Comparison of ENCODE assay signal across 18 cellular contexts in genomic region chr16:84194018-84194417, GRCh38. TPM values are rescaled to one million over a fixed set of nuclear protein-coding genes. Genes with fewer than 3 reads are reported as not detected.
A peak's percentile ranks its signal among the peaks of the same experiment; 100 is the strongest.
DNase-seq lines count a peak whose midpoint lies in the region; ATAC-seq, FAIRE-seq and TF ChIP-seq lines count a peak whose summit lies in the region.
"Had no signal": no experiment of that assay in that cellular context is flagged by ENCODE, and none has a peak within 500 bp of the region (broad histone marks: within the 10 kb centered on the region; RNA-seq: fewer than 3 reads in every experiment).

No MANE protein-coding gene starts in this region.

- RAD21 ChIA-PET in GM12878 (lab: Charles Lee; ENCODE audit: unreplicated experiment), result no interaction called here

- no peaks in the 10 kb centered on the region for H3K36me3 ChIP-seq in HUES6 (ENCODE audit: control insufficient read depth, insufficient read depth, low read length)
- no peaks in the 10 kb centered on the region for H3K36me3 ChIP-seq in GM12878 (ENCODE audit: control insufficient read depth in 2 of 2, insufficient read depth in 2 of 2, low read length in 1 of 2)
- H3K36me3 ChIP-seq: colonic mucosa, pancreas had no signal

- no peaks in the 10 kb centered on the region for H3K27me3 ChIP-seq in HUES6 (ENCODE audit: control insufficient read depth, insufficient read depth, low read length)
- H3K27me3 ChIP-seq in GM12878 (replicated peaks in 1 of 2; ENCODE audit: control insufficient read depth in 2 of 2, insufficient read depth in 2 of 2, low read length in 1 of 2), result no peaks in the 10 kb centered on the region
- H3K27me3 ChIP-seq: colonic mucosa, pancreas, testis had no signal

- no TSS peak for BruUV-seq in GM12878 (replicated peaks; lab: Mats Ljungman, UMichigan)

- no peaks in the 10 kb centered on the region for H3K27me3 Mint-ChIP-seq in activated T-cell treated with anti-CD3 and anti-CD28 coated beads, Interleukin-2, amount 50 U/mL, for 4 hours (ENCODE audit: low read depth)
- H3K27me3 Mint-ChIP-seq in stimulated activated naive B cell treated with anti-CD40 and anti-IgM and Interleukin-4, amounts not matched to agents 10 μg/mL and 1 μg/mL and 100 μg/mL, for 72 hours, result peaks cover 0 to 10% of the 10 kb centered on the region in 2 donors

- in situ Hi-C loops in GM12878 (cut with MboI), result no loop called here

- no peaks in the 10 kb centered on the region for H3K79me2 ChIP-seq in GM12878 (ENCODE audit: control insufficient read depth, insufficient read depth, low read length)

- H3K4me2 ChIP-seq in GM12878 (ENCODE audit: control insufficient read depth, insufficient read depth), result no peak overlapping the region

- H3K27ac Mint-ChIP-seq in stimulated activated naive B cell treated with anti-CD40 and anti-IgM and Interleukin-4, amounts not matched to agents 10 μg/mL and 1 μg/mL and 100 μg/mL, for 72 hours, result peak overlapping the region; percentile 69

- 82% methylated on average over 11 of the region's 11 CpGs for WGBS in GM12878 (ENCODE audit: insufficient coverage, insufficient replicate concordance, low lambda C conversion rate, missing lambda C conversion rate)

- no peak overlapping the region for H3K27ac ChIP-seq in HUES6 (ENCODE audit: low read depth, low read length)
- H3K27ac ChIP-seq in GM12878 (ENCODE audit: control insufficient read depth, insufficient read depth), result no peak overlapping the region
- H3K27ac ChIP-seq: colonic mucosa, pancreas, testis had no signal

- no peak for TF ChIP-seq POLR2A in GM12878 (IDR thresholded peaks at IDR 0.05; ENCODE audit: low read depth, low read length)

- no peaks in the 10 kb centered on the region for H3K9me3 Mint-ChIP-seq in activated T-cell treated with anti-CD3 and anti-CD28 coated beads, Interleukin-2, amount 50 U/mL, for 4 hours
- H3K9me3 Mint-ChIP-seq in stimulated activated naive B cell treated with anti-CD40 and anti-IgM and Interleukin-4, amounts not matched to agents 10 μg/mL and 1 μg/mL and 100 μg/mL, for 72 hours, result no peaks in the 10 kb centered on the region

- H3K9me3 ChIP-seq in HUES6 (ENCODE audit: control insufficient read depth, insufficient read depth, low read depth, low read length) (no peaks in the 10 kb centered on the region), GM12878 (replicated peaks; ENCODE audit: control insufficient read depth, insufficient read depth, low read length) (no peaks in the 10 kb centered on the region)
- H3K9me3 ChIP-seq: colonic mucosa, mucosa of descending colon, pancreas, testis had no signal

- no peak overlapping the region for H3K4me3 ChIP-seq in HUES6 (ENCODE audit: low read depth, low read length)
- no peak overlapping the region for H3K4me3 ChIP-seq in GM12878
- H3K4me3 ChIP-seq: colonic mucosa, mucosa of descending colon, pancreas, testis had no signal

- intact Hi-C loops in GM12878 (cut with micrococcal nuclease; ENCODE audit: unreplicated experiment), result no loop called here

- H2AFZ ChIP-seq in GM12878 (ENCODE audit: control insufficient read depth, low read depth, low read length), result no peak overlapping the region

- no peaks in the 10 kb centered on the region for H3K36me3 Mint-ChIP-seq in activated T-cell treated with anti-CD3 and anti-CD28 coated beads, Interleukin-2, amount 50 U/mL, for 4 hours (ENCODE audit: insufficient read depth)
- H3K36me3 Mint-ChIP-seq in stimulated activated naive B cell treated with anti-CD40 and anti-IgM and Interleukin-4, amounts not matched to agents 10 μg/mL and 1 μg/mL and 100 μg/mL, for 72 hours, result no peaks in the 10 kb centered on the region

- TF ChIP-seq CTCF in GM12878 (IDR thresholded peaks at IDR 0.05 in 2 of 3, conservative IDR thresholded peaks at IDR 0.05 in 1 of 3; ENCODE audit: control insufficient read depth in 2 of 3, extremely low read depth in 1 of 3, insufficient read depth in 1 of 3, low read depth in 3 of 3, low read length in 3 of 3), result no peak

- H4K20me1 ChIP-seq in GM12878 (ENCODE audit: control insufficient read depth, insufficient read depth), result no peaks in the 10 kb centered on the region

- no peak for TF ChIP-seq RAD21 in GM12878 (IDR thresholded peaks at IDR 0.05; ENCODE audit: insufficient read depth, low read depth, low read length)

- no peak for DNase-seq in activated T-cell treated with anti-CD3 and anti-CD28 coated beads, Interleukin-2, amount 50 U/mL, for 4 hours
- no peak for DNase-seq in activated T-cell treated with anti-CD3 and anti-CD28 coated beads for 4 hours
- no peak for DNase-seq in GM12878 (ENCODE audit: low read depth, low spot score)
- DNase-seq in stimulated activated naive B cell treated with anti-CD40 and anti-IgM and Interleukin-4, amounts not matched to agents 10 μg/mL and 1 μg/mL and 100 μg/mL, for 72 hours, result no peak
- no peak for DNase-seq in DMS114 treated with DMSO at 0.1 percent for 48 hours (lab: John Stamatoyannopoulos, UW; ENCODE audit: unreplicated experiment)
- no peak for DNase-seq in AG20443 (ENCODE audit: low spot score)
- DNase-seq: colonic mucosa, DMS 273 treated with DMSO at 0.1 percent for 48 hours, GOT3, KBM-7, NCI-H2029 treated with DMSO at 0.1 percent for 48 hours, pancreas, testis had no signal

- peak; percentile 15 to 49 for ATAC-seq in activated T-cell treated with anti-CD3 and anti-CD28 coated beads, Interleukin-2, amount 50 U/mL, for 4 hours
- ATAC-seq in GM12878 (no peak), GM18520 (IDR thresholded peaks at IDR 0.05; ENCODE audit: unreplicated experiment) (no peak)
- peak; percentile 35 to 45 for ATAC-seq in stimulated activated naive B cell treated with anti-CD40 and anti-IgM and Interleukin-4, amounts not matched to agents 10 μg/mL and 1 μg/mL and 100 μg/mL, for 72 hours (replicated peaks)
- ATAC-seq: pancreas had no signal

- CTCF ChIA-PET in GM12878 (lab: Yijun Ruan, JAX), result no interaction called here

- no peak for FAIRE-seq in GM12878 (lab: Jason Lieb, UNC)
- FAIRE-seq: pancreas had no signal

- H3K4me1 Mint-ChIP-seq in activated T-cell treated with anti-CD3 and anti-CD28 coated beads, Interleukin-2, amount 50 U/mL, for 4 hours (ENCODE audit: low read depth), result peaks cover 16% of the 10 kb centered on the region
- peaks cover 9 to 18% of the 10 kb centered on the region in 2 donors for H3K4me1 Mint-ChIP-seq in stimulated activated naive B cell treated with anti-CD40 and anti-IgM and Interleukin-4, amounts not matched to agents 10 μg/mL and 1 μg/mL and 100 μg/mL, for 72 hours

- SMC1A ChIA-PET in GM12878 (lab: Charles Lee; ENCODE audit: uncharacterized antibody, unreplicated experiment), result no interaction called here

- H3K9ac ChIP-seq in HUES6 (ENCODE audit: low read length) (peak overlapping the region; percentile 20), GM12878 (ENCODE audit: control insufficient read depth, insufficient read depth, low read length) (no peak overlapping the region)

- peak overlapping the region; percentile 59 for H3K4me3 Mint-ChIP-seq in activated T-cell treated with anti-CD3 and anti-CD28 coated beads, Interleukin-2, amount 50 U/mL, for 4 hours
- peak overlapping the region; percentile 54 to 81 for H3K4me3 Mint-ChIP-seq in stimulated activated naive B cell treated with anti-CD40 and anti-IgM and Interleukin-4, amounts not matched to agents 10 μg/mL and 1 μg/mL and 100 μg/mL, for 72 hours

- TF ChIP-seq EP300 in GM12878 (IDR thresholded peaks at IDR 0.05; ENCODE audit: borderline replicate concordance in 1 of 2, control insufficient read depth in 1 of 2, low read depth in 2 of 2, low read length in 2 of 2), result no peak

- H3K4me1 ChIP-seq in HUES6 (ENCODE audit: control insufficient read depth, insufficient read depth, low read length), result peaks cover 8% of the 10 kb centered on the region; the same call in 1 of the 2 replicates
- no peaks in the 10 kb centered on the region for H3K4me1 ChIP-seq in GM12878 (ENCODE audit: control insufficient read depth, insufficient read depth, low read length)
- H3K4me1 ChIP-seq: colonic mucosa, pancreas, testis had no signal

- POLR2A ChIA-PET in GM12878 (lab: Charles Lee), result no interaction called here

RNA-seq across cellular contexts. Expression of gene ADAD2, which starts 3.1 kb away (rescaled TPM):
- under 1 TPM in 2 of 3 donors, not detected in 1; 0.10 to 0.11 TPM for total RNA-seq in activated T-cell treated with anti-CD3 and anti-CD28 coated beads, Interleukin-2, amount 50 U/mL, for 4 hours
- not detected in 2 replicates for total RNA-seq in GM12878 (2013; cell fraction: nucleolus; rRNA removed)
- total RNA-seq in GM12878 (2014; rRNA removed) (0.16 TPM in 1 of 2 replicates, not detected in the other), GM12878 (2014; rRNA removed; fragmentation: Illumina TruSeq; extraction: Trizol) (not detected in 2 replicates), GM12878 (2021) (0.44 TPM in 1 of 2 replicates, not detected in the other)
- polyA plus RNA-seq in GM12878 (2011; ENCODE audit: low read depth), result not detected
- polyA plus RNA-seq in GM12878 (2011; rRNA removed) (not detected in 2 replicates), GM12878 (2014; fragmentation: Illumina TruSeq; extraction: Trizol) (not detected in 2 replicates), GM12878 (2014; fragmentation: Nextera tagmentation; extraction: Ambion mirVana) (not detected), GM12878 (2014; rRNA removed) (0.44 and 0.68 TPM in 2 replicates), GM12878 (2016; fragmentation: Nextera tagmentation; extraction: Ambion mirVana) (under 1 TPM in 1 of 2 experiments, not detected in 1; 0.51 TPM)
- not detected in 2 replicates for polyA plus RNA-seq in GM12878 (2011; cell fraction: cytosol; rRNA removed)
- polyA plus RNA-seq in GM12878 (2011; cell fraction: nucleus; rRNA removed), result not detected in 2 replicates
- 0.26 and 0.29 TPM in 2 replicates for polyA plus RNA-seq in GM12878 (2012)
- not detected in 2 replicates for polyA minus RNA-seq in GM12878 (2011; rRNA and poly(A)+ RNA removed)
- not detected in 2 replicates for polyA minus RNA-seq in GM12878 (2011; cell fraction: cytosol; rRNA and poly(A)+ RNA removed)
- not detected in 2 replicates for polyA minus RNA-seq in GM12878 (2011; cell fraction: nucleus; rRNA and poly(A)+ RNA removed)
- total RNA-seq: colonic mucosa; fibroblast of villous mesenchyme; T-helper 2 cell treated with Interferon-gamma antibody and Interleukin-4, amounts not matched to agents 100 ng/mL and 5 ng/mL, for 36 hours had no signal

RNA-seq across cellular contexts. Expression of gene TAF1C, which starts 7.2 kb away (rescaled TPM):
- 10 to 100 TPM; 71.6 to 78.6 (median 74.4) TPM for total RNA-seq in activated T-cell treated with anti-CD3 and anti-CD28 coated beads, Interleukin-2, amount 50 U/mL, for 4 hours
- 90.0 and 102 TPM in 2 replicates for total RNA-seq in GM12878 (2013; cell fraction: nucleolus; rRNA removed)
- total RNA-seq in GM12878 (2014; rRNA removed) (16.5 and 19.7 TPM in 2 replicates), GM12878 (2014; rRNA removed; fragmentation: Illumina TruSeq; extraction: Trizol) (7.2 and 8.9 TPM in 2 replicates), GM12878 (2021) (32.6 and 33.0 TPM in 2 replicates)
- 13.6 TPM for polyA plus RNA-seq in GM12878 (2011; ENCODE audit: low read depth)
- polyA plus RNA-seq in GM12878 (2011; rRNA removed) (5.5 and 8.0 TPM in 2 replicates), GM12878 (2014; fragmentation: Illumina TruSeq; extraction: Trizol) (3.8 and 11.2 TPM in 2 replicates), GM12878 (2014; fragmentation: Nextera tagmentation; extraction: Ambion mirVana) (1 to 10 TPM in 1 of 2 experiments, under 1 TPM in 1; 0.98 to 2.0 TPM), GM12878 (2014; rRNA removed) (35.1 and 40.1 TPM in 2 replicates), GM12878 (2016; fragmentation: Nextera tagmentation; extraction: Ambion mirVana) (10 to 100 TPM; 21.7 to 24.9 TPM)
- 11.9 and 17.1 TPM in 2 replicates for polyA plus RNA-seq in GM12878 (2011; cell fraction: cytosol; rRNA removed)
- polyA plus RNA-seq in GM12878 (2011; cell fraction: nucleus; rRNA removed), result 220 and 244 TPM in 2 replicates
- 29.0 and 39.8 TPM in 2 replicates for polyA plus RNA-seq in GM12878 (2012)
- 13.8 and 24.8 TPM in 2 replicates for polyA minus RNA-seq in GM12878 (2011; rRNA and poly(A)+ RNA removed)
- 7.2 and 10.9 TPM in 2 replicates for polyA minus RNA-seq in GM12878 (2011; cell fraction: cytosol; rRNA and poly(A)+ RNA removed)
- polyA minus RNA-seq in GM12878 (2011; cell fraction: nucleus; rRNA and poly(A)+ RNA removed), result 43.4 and 72.1 TPM in 2 replicates

RNA-seq across cellular contexts. Expression of gene KCNG4, which starts 45.8 kb away (rescaled TPM):
- total RNA-seq in activated T-cell treated with anti-CD3 and anti-CD28 coated beads, Interleukin-2, amount 50 U/mL, for 4 hours, result not detected
- total RNA-seq in GM12878 (2013; cell fraction: nucleolus; rRNA removed), result not detected in 2 replicates
- total RNA-seq in GM12878 (2014; rRNA removed) (not detected in 2 replicates), GM12878 (2014; rRNA removed; fragmentation: Illumina TruSeq; extraction: Trizol) (not detected in 2 replicates), GM12878 (2021) (not detected in 2 replicates)
- not detected for polyA plus RNA-seq in GM12878 (2011; ENCODE audit: low read depth)
- polyA plus RNA-seq in GM12878 (2011; rRNA removed) (not detected in 2 replicates), GM12878 (2014; fragmentation: Illumina TruSeq; extraction: Trizol) (not detected in 2 replicates), GM12878 (2014; fragmentation: Nextera tagmentation; extraction: Ambion mirVana) (not detected), GM12878 (2014; rRNA removed) (not detected in 2 replicates), GM12878 (2016; fragmentation: Nextera tagmentation; extraction: Ambion mirVana) (not detected)
- polyA plus RNA-seq in GM12878 (2011; cell fraction: cytosol; rRNA removed), result not detected in 2 replicates
- polyA plus RNA-seq in GM12878 (2011; cell fraction: nucleus; rRNA removed), result not detected in 2 replicates
- polyA plus RNA-seq in GM12878 (2012), result not detected in 2 replicates
- not detected in 2 replicates for polyA minus RNA-seq in GM12878 (2011; rRNA and poly(A)+ RNA removed)
- not detected in 2 replicates for polyA minus RNA-seq in GM12878 (2011; cell fraction: cytosol; rRNA and poly(A)+ RNA removed)
- polyA minus RNA-seq in GM12878 (2011; cell fraction: nucleus; rRNA and poly(A)+ RNA removed), result not detected in 2 replicates
- total RNA-seq: colonic mucosa; fibroblast of villous mesenchyme; mucosa of descending colon; pancreas; T-helper 2 cell treated with Interferon-gamma antibody and Interleukin-4, amounts not matched to agents 100 ng/mL and 5 ng/mL, for 36 hours had no signal

RNA-seq across cellular contexts. Expression of gene DNAAF1, which starts 48.9 kb away (rescaled TPM):
- total RNA-seq in activated T-cell treated with anti-CD3 and anti-CD28 coated beads, Interleukin-2, amount 50 U/mL, for 4 hours, result not detected
- not detected in 2 replicates for total RNA-seq in GM12878 (2013; cell fraction: nucleolus; rRNA removed)
- total RNA-seq in GM12878 (2014; rRNA removed) (not detected in 2 replicates), GM12878 (2014; rRNA removed; fragmentation: Illumina TruSeq; extraction: Trizol) (not detected in 2 replicates), GM12878 (2021) (not detected in 2 replicates)
- not detected for polyA plus RNA-seq in GM12878 (2011; ENCODE audit: low read depth)
- polyA plus RNA-seq in GM12878 (2011; rRNA removed) (not detected in 2 replicates), GM12878 (2014; fragmentation: Illumina TruSeq; extraction: Trizol) (0.04 TPM in 1 of 2 replicates, not detected in the other), GM12878 (2014; fragmentation: Nextera tagmentation; extraction: Ambion mirVana) (under 1 TPM; 0.02 to 0.11 TPM), GM12878 (2014; rRNA removed) (not detected in 2 replicates), GM12878 (2016; fragmentation: Nextera tagmentation; extraction: Ambion mirVana) (under 1 TPM in 1 of 2 experiments, not detected in 1; 0.76 TPM)
- not detected in 2 replicates for polyA plus RNA-seq in GM12878 (2011; cell fraction: cytosol; rRNA removed)
- not detected in 2 replicates for polyA plus RNA-seq in GM12878 (2011; cell fraction: nucleus; rRNA removed)
- polyA plus RNA-seq in GM12878 (2012), result 0.30 and 1.2 TPM in 2 replicates
- not detected in 2 replicates for polyA minus RNA-seq in GM12878 (2011; rRNA and poly(A)+ RNA removed)
- not detected in 2 replicates for polyA minus RNA-seq in GM12878 (2011; cell fraction: cytosol; rRNA and poly(A)+ RNA removed)
- polyA minus RNA-seq in GM12878 (2011; cell fraction: nucleus; rRNA and poly(A)+ RNA removed), result not detected in 2 replicates
- total RNA-seq: fibroblast of villous mesenchyme; T-helper 2 cell treated with Interferon-gamma antibody and Interleukin-4, amounts not matched to agents 100 ng/mL and 5 ng/mL, for 36 hours had no signal

RNA-seq across cellular contexts. Expression of gene HSDL1, which starts 49.0 kb away (rescaled TPM):
- 10 to 100 TPM; 13.7 to 15.6 (median 14.4) TPM for total RNA-seq in activated T-cell treated with anti-CD3 and anti-CD28 coated beads, Interleukin-2, amount 50 U/mL, for 4 hours
- total RNA-seq in GM12878 (2013; cell fraction: nucleolus; rRNA removed), result 15.6 and 18.8 TPM in 2 replicates
- total RNA-seq in GM12878 (2014; rRNA removed) (5.5 and 7.8 TPM in 2 replicates), GM12878 (2014; rRNA removed; fragmentation: Illumina TruSeq; extraction: Trizol) (5.5 and 5.6 TPM in 2 replicates), GM12878 (2021) (5.5 and 6.8 TPM in 2 replicates)
- 4.1 TPM for polyA plus RNA-seq in GM12878 (2011; ENCODE audit: low read depth)
- polyA plus RNA-seq in GM12878 (2011; rRNA removed) (13.4 and 17.4 TPM in 2 replicates), GM12878 (2014; fragmentation: Illumina TruSeq; extraction: Trizol) (7.0 and 10.6 TPM in 2 replicates), GM12878 (2014; fragmentation: Nextera tagmentation; extraction: Ambion mirVana) (1 to 10 TPM; 2.0 to 3.6 TPM), GM12878 (2014; rRNA removed) (5.6 and 7.5 TPM in 2 replicates), GM12878 (2016; fragmentation: Nextera tagmentation; extraction: Ambion mirVana) (1 to 10 TPM; 4.4 to 5.7 TPM)
- polyA plus RNA-seq in GM12878 (2011; cell fraction: cytosol; rRNA removed), result 5.6 and 8.1 TPM in 2 replicates
- polyA plus RNA-seq in GM12878 (2011; cell fraction: nucleus; rRNA removed), result 13.9 and 17.2 TPM in 2 replicates
- 6.3 and 7.9 TPM in 2 replicates for polyA plus RNA-seq in GM12878 (2012)
- 8.8 and 12.1 TPM in 2 replicates for polyA minus RNA-seq in GM12878 (2011; rRNA and poly(A)+ RNA removed)
- 2.8 and 3.0 TPM in 2 replicates for polyA minus RNA-seq in GM12878 (2011; cell fraction: cytosol; rRNA and poly(A)+ RNA removed)
- 3.4 and 5.8 TPM in 2 replicates for polyA minus RNA-seq in GM12878 (2011; cell fraction: nucleus; rRNA and poly(A)+ RNA removed)

Comparison
In these comparisons a context has a peak if more than half of its experiments do, and no peak if none do; other contexts are left out.
1. ATAC-seq: peak in activated T-cell treated with anti-CD3 and anti-CD28 coated beads, Interleukin-2, amount 50 U/mL, for 4 hours (2 of 2) and stimulated activated naive B cell treated with anti-CD40 and anti-IgM and Interleukin-4, amounts not matched to agents 10 μg/mL and 1 μg/mL and 100 μg/mL, for 72 hours (2 of 2); none in GM12878 (single experiment) and GM18520 (single experiment).